Comparison of ENCODE assay signal across 1 cellular context in genomic region chr7:143395187-143396149, GRCh38.
TF ChIP-seq lines count a peak whose summit lies in the region.

No MANE protein-coding gene starts in this region.

TF ChIP-seq in K562, 482 proteins besides CTCF, POLR2A, EP300 and RAD21:
- TF ChIP-seq YY1 (IDR thresholded peaks at IDR 0.05; ENCODE audit: borderline replicate concordance in 1 of 3, control insufficient read depth in 1 of 3, extremely low read depth in 1 of 3, insufficient read depth in 3 of 3, insufficient read length in 1 of 3, insufficient replicate concordance in 2 of 3, low read depth in 1 of 3, low read length in 2 of 3) (peak in 1 of 3 experiments; percentile 40), SMC3 (conservative IDR thresholded peaks at IDR 0.05; ENCODE audit: insufficient read depth, low read depth, low read length) (0 out of 2 replicates have a peak, but pooled peaks have one; percentile 12), NCOA2 (IDR thresholded peaks at IDR 0.05; ENCODE audit: partially characterized antibody in 2 of 2) (no peak), MCM3 (IDR thresholded peaks at IDR 0.05) (peak; percentile 72; the same call in 1 of the 2 replicates), PREB (CRISPR knock-in tag; IDR thresholded peaks at IDR 0.05) (no peak), ZNF133 (CRISPR knock-in tag; IDR thresholded peaks at IDR 0.05) (no peak), E2F5 (CRISPR knock-in tag; IDR thresholded peaks at IDR 0.05) (peak; percentile 71; the same call in 1 of the 2 replicates), SPI1 (IDR thresholded peaks at IDR 0.05; ENCODE audit: borderline replicate concordance, low read depth, low read length) (peak; percentile 52; the same call in 1 of the 2 replicates), U2AF2 (optimal IDR thresholded peaks at IDR 0.05; ENCODE audit: low read depth, low read length) (no peak), RCOR1 (IDR thresholded peaks at IDR 0.05; ENCODE audit: borderline replicate concordance in 1 of 2, low read depth in 2 of 2, low read length in 2 of 2) (0 out of 4 replicates have a peak, but pooled peaks of 1 of the 2 experiments have one; percentile 17), ZNF584 (CRISPR knock-in tag; IDR thresholded peaks at IDR 0.05; ENCODE audit: low read depth) (no peak), ZFP91 (CRISPR knock-in tag; IDR thresholded peaks at IDR 0.05) (0 out of 2 replicates have a peak, but pooled peaks have one; percentile 15), EZH2 (IDR thresholded peaks at IDR 0.05; ENCODE audit: borderline replicate concordance, low read depth, low read length) (0 out of 2 replicates have a peak, but pooled peaks have one; percentile 37), FOXP1 (CRISPR knock-in tag; IDR thresholded peaks at IDR 0.05) (0 out of 2 replicates have a peak, but pooled peaks have one; percentile 35), MIER1 (IDR thresholded peaks at IDR 0.05; ENCODE audit: low read depth) (no peak), ZNF232 (CRISPR knock-in tag; IDR thresholded peaks at IDR 0.05) (no peak), ETS1 (conservative IDR thresholded peaks at IDR 0.05; ENCODE audit: control insufficient read depth, low read depth, low read length) (0 out of 2 replicates have a peak, but pooled peaks have one; percentile 32), MAX (CRISPR knock-in tag; IDR thresholded peaks at IDR 0.05) (0 out of 2 replicates have a peak, but pooled peaks have one; percentile 31), NR2C2 (CRISPR knock-in tag; IDR thresholded peaks at IDR 0.05) (0 out of 2 replicates have a peak, but pooled peaks have one; percentile 39), NR2C2 (tag; IDR thresholded peaks at IDR 0.05) (no peak)
TF ChIP-seq in K562: peak in this region for 12.
